20 cellular contexts compared by ENCODE assay signal in genomic region chr11:77592727-77593126, GRCh38. TPM values are rescaled to one million over a fixed set of nuclear protein-coding genes. Genes with fewer than 3 reads are reported as not detected.
DNase-seq lines count a peak whose midpoint lies in the region; TF ChIP-seq lines count a peak whose summit lies in the region.
"Had no signal": no experiment of that assay in that cellular context is flagged by ENCODE, and none has a peak within 500 bp of the region (broad histone marks: within the 10 kb centered on the region; RNA-seq: fewer than 3 reads in every experiment).

No MANE protein-coding gene starts in this region.

- H3K4me3 Mint-ChIP-seq in Caco-2 (ENCODE audit: unreplicated experiment), result no peak overlapping the region
- H3K4me3 Mint-ChIP-seq: CD4-positive, alpha-beta memory T cell; GM23338 had no signal

- H3K4me1 ChIP-seq in Caco-2, result peaks cover 13% of the 10 kb centered on the region
- H3K4me1 ChIP-seq in SJCRH30, result no peaks in the 10 kb centered on the region

- intact Hi-C loops in Caco-2 (cut with micrococcal nuclease; ENCODE audit: unreplicated experiment), result no loop called here

- POLR2A ChIA-PET in Caco-2 (lab: Charles Lee), result no interaction called here

- peaks cover 25% of the 10 kb centered on the region for H3K36me3 Mint-ChIP-seq in Caco-2 (ENCODE audit: insufficient read depth, unreplicated experiment)

- TF ChIP-seq CTCF in Caco-2 (IDR thresholded peaks at IDR 0.05; ENCODE audit: insufficient read depth in 1 of 2, low read depth in 1 of 2, low read length in 1 of 2, severe bottlenecking in 1 of 2, unreplicated experiment in 1 of 2) (no peak), VCaP (conservative IDR thresholded peaks at IDR 0.05) (no peak)

- peak overlapping the region; percentile 6 for H3K27ac Mint-ChIP-seq in Caco-2 (ENCODE audit: unreplicated experiment)
- H3K27ac Mint-ChIP-seq: GM23338 had no signal

- no peaks in the 10 kb centered on the region for H3K27me3 ChIP-seq in Caco-2 (replicated peaks; ENCODE audit: control insufficient read depth, insufficient read depth, low read length)
- no peaks in the 10 kb centered on the region for H3K27me3 ChIP-seq in SJCRH30

- H3K4me1 Mint-ChIP-seq in Caco-2 (ENCODE audit: low read depth, unreplicated experiment), result peaks cover 34% of the 10 kb centered on the region

- H3K4me3 ChIP-seq in Caco-2 (ENCODE audit: low read depth, low read length) (no peak overlapping the region), SJCRH30 (no peak overlapping the region)
- H3K4me3 ChIP-seq: BLaER1, GM12878, GM23338 had no signal

- no TSS peak for BruUV-seq in Caco-2 (replicated peaks; lab: Mats Ljungman, UMichigan)

- H3K27ac ChIP-seq in VCaP (0 out of 2 replicates have a peak overlapping the region, but pooled peaks have one; percentile 22), SJCRH30 (no peak overlapping the region)
- H3K27ac ChIP-seq: BLaER1 had no signal

- H3K27me3 Mint-ChIP-seq in Caco-2 (ENCODE audit: insufficient read depth, unreplicated experiment), result no peaks in the 10 kb centered on the region
- H3K27me3 Mint-ChIP-seq: CD4-positive, alpha-beta memory T cell had no signal

- H3K36me3 ChIP-seq in Caco-2 (ENCODE audit: control insufficient read depth, insufficient read depth, low read length), result no peaks in the 10 kb centered on the region
- H3K36me3 ChIP-seq in SJCRH30, result no peaks in the 10 kb centered on the region
- H3K36me3 ChIP-seq: BLaER1 had no signal

- H3K9me3 Mint-ChIP-seq in Caco-2 (ENCODE audit: unreplicated experiment), result no peaks in the 10 kb centered on the region
- H3K9me3 Mint-ChIP-seq: CD4-positive, alpha-beta memory T cell; GM23338 had no signal

- H3K9me3 ChIP-seq in Caco-2 (no peaks in the 10 kb centered on the region), SJCRH30 (replicated peaks) (no peaks in the 10 kb centered on the region)
- H3K9me3 ChIP-seq: BLaER1 had no signal

- DNase-seq in Caco-2, result no peak
- peak; percentile 62 for DNase-seq in NCI-H1417 treated with DMSO at 0.1 percent for 48 hours (lab: John Stamatoyannopoulos, UW)
- peak; percentile 74 for DNase-seq in NCI-H345 (lab: John Stamatoyannopoulos, UW)
- no peak for DNase-seq in SJCRH30
- DNase-seq in activated gamma-delta T cell (lab: John Stamatoyannopoulos, UW), result no peak
- no peak for DNase-seq in UCSD-AML1 (lab: John Stamatoyannopoulos, UW; ENCODE audit: unreplicated experiment)
- DNase-seq in NCI-H510A treated with DMSO at 0.1 percent for 48 hours (lab: John Stamatoyannopoulos, UW), result no peak
- DNase-seq: CD4-positive, alpha-beta memory T cell; DMS53; EL; KG1; MV-4-11; NCI-H187; NCI-H524; SHP77 treated with DMSO at 0.1 percent for 48 hours; T1000 had no signal

- CTCF ChIA-PET in Caco-2 (lab: Charles Lee), result interaction anchor here (0.9 kb wide), 1 partner anchor 397 kb away, joined by 3 read pairs; no protein-coding TSS in a partner anchor

RNA-seq across cellular contexts. Expression of gene AQP11, which starts 3.0 kb away (rescaled TPM):
- total RNA-seq in Caco-2 (2022), result 11.5 and 12.7 TPM in 2 replicates
- total RNA-seq in SJCRH30 (2014; rRNA removed; shearing (Covaris generic)), result 0.99 and 1.5 TPM in 2 replicates

RNA-seq across cellular contexts. Expression of gene CLNS1A, which starts 44.9 kb away (rescaled TPM):
- 282 and 306 TPM in 2 replicates for total RNA-seq in Caco-2 (2022)
- total RNA-seq in SJCRH30 (2014; rRNA removed; shearing (Covaris generic)), result 279 and 290 TPM in 2 replicates

Comparison
In these comparisons a context has a peak if more than half of its experiments do, and no peak if none do; other contexts are left out.
1. DNase-seq: peak in NCI-H1417 treated with DMSO at 0.1 percent for 48 hours (single experiment) and NCI-H345 (single experiment); none in Caco-2 (0 of 2), SJCRH30 (0 of 2), activated gamma-delta T cell (single experiment), UCSD-AML1 (single experiment) and NCI-H510A treated with DMSO at 0.1 percent for 48 hours (single experiment).